In genomic region chr9:121261107-121261460, GRCh38 we compare ENCODE assay signal across 10 cellular contexts. TPM values are rescaled to one million over a fixed set of nuclear protein-coding genes. Genes with fewer than 3 reads are reported as not detected.
DNase-seq lines count a peak whose midpoint lies in the region; ATAC-seq and TF ChIP-seq lines count a peak whose summit lies in the region.
"Had no signal": no experiment of that assay in that cellular context is flagged by ENCODE, and none has a peak within 500 bp of the region (broad histone marks: within the 10 kb centered on the region; RNA-seq: fewer than 3 reads in every experiment).

No MANE protein-coding gene starts in this region.

- H3K36me3 Mint-ChIP-seq in chondrocyte (ENCODE audit: low read depth), result no peaks in the 10 kb centered on the region

- H3K36me3 ChIP-seq in BE2C (no peaks in the 10 kb centered on the region), mesodermal cell (ENCODE audit: control insufficient read depth, insufficient read depth, low read length) (no peaks in the 10 kb centered on the region)

- H3K27me3 Mint-ChIP-seq in chondrocyte (ENCODE audit: low read depth), result no peaks in the 10 kb centered on the region

- peaks cover 4% of the 10 kb centered on the region; the same call in 1 of the 2 replicates for H3K27me3 ChIP-seq in BE2C

- peak overlapping the region; percentile 37 for H3K4me3 Mint-ChIP-seq in chondrocyte (ENCODE audit: unreplicated experiment)

- no peak overlapping the region for H3K4me3 ChIP-seq in BE2C (ENCODE audit: low read depth, low read length)
- no peak overlapping the region for H3K4me3 ChIP-seq in mesodermal cell (ENCODE audit: extremely low read depth, insufficient read depth, low read length, poor library complexity, severe bottlenecking)
- H3K4me3 ChIP-seq: lung had no signal

- H3K9me3 ChIP-seq in BE2C (peaks cover 3% of the 10 kb centered on the region; the same call in 1 of the 2 replicates), mesodermal cell (ENCODE audit: control insufficient read depth, low read length) (no peaks in the 10 kb centered on the region)

- no peak for ATAC-seq in GM19463 (IDR thresholded peaks at IDR 0.05; ENCODE audit: unreplicated experiment)
- ATAC-seq in HG02840 (IDR thresholded peaks at IDR 0.05; ENCODE audit: low FRiP score, unreplicated experiment), result no peak
- ATAC-seq in HG02970 (IDR thresholded peaks at IDR 0.05; ENCODE audit: low FRiP score, unreplicated experiment), result no peak

- peak overlapping the region; percentile 45 for H3K27ac Mint-ChIP-seq in chondrocyte (ENCODE audit: unreplicated experiment)

- peak; percentile 36 for DNase-seq in BE2C
- DNase-seq in NCI-H1092 treated with DMSO at 0.1 percent for 48 hours (lab: John Stamatoyannopoulos, UW), result peak; percentile 59
- no peak for DNase-seq in chondrocyte (ENCODE audit: low spot score)
- DNase-seq in DMS114 treated with DMSO at 0.1 percent for 48 hours (lab: John Stamatoyannopoulos, UW; ENCODE audit: unreplicated experiment), result no peak

- H3K4me1 ChIP-seq in BE2C (no peaks in the 10 kb centered on the region), mesodermal cell (ENCODE audit: control insufficient read depth, insufficient read depth, low read length, poor library complexity, severe bottlenecking) (peaks cover 23% of the 10 kb centered on the region)

- H3K4me1 Mint-ChIP-seq in chondrocyte (ENCODE audit: low read depth), result peaks cover 42% of the 10 kb centered on the region

- peak overlapping the region; percentile 64 for H3K27ac ChIP-seq in mesodermal cell (ENCODE audit: low read depth, low read length, severe bottlenecking)
- H3K27ac ChIP-seq: KMS-11 had no signal

- no peaks in the 10 kb centered on the region for H3K9me3 Mint-ChIP-seq in chondrocyte (ENCODE audit: low read depth)

- 0 to 24% methylated on average over 2 to 4 of the region's 4 CpGs for WGBS in mesodermal cell (ENCODE audit: insufficient coverage in 2 of 2), 2 experiments

- TF ChIP-seq CTCF in BE2C (IDR thresholded peaks at IDR 0.05; ENCODE audit: low read depth, low read length) (no peak), chondrocyte (IDR thresholded peaks at IDR 0.05) (no peak)

RNA-seq across cellular contexts. Expression of gene GSN, which starts 6.9 kb away (rescaled TPM):
- polyA plus RNA-seq in BE2C (2012; ENCODE audit: insufficient read depth, insufficient read length, low read depth), result 2.2 TPM
- total RNA-seq in chondrocyte, result 260 to 291 TPM (median 290 TPM) in 3 replicates
- polyA plus RNA-seq in mesodermal cell (2013, experiment 1 of 2), result 329 TPM
- 247 TPM for polyA plus RNA-seq in mesodermal cell (2013, experiment 2 of 2)

RNA-seq across cellular contexts. Expression of gene RAB14, which starts 59.4 kb away (rescaled TPM):
- 56.2 TPM for polyA plus RNA-seq in BE2C (2012; ENCODE audit: insufficient read depth, insufficient read length, low read depth)
- 58.6 to 68.0 TPM (median 64.3 TPM) in 3 replicates for total RNA-seq in chondrocyte
- polyA plus RNA-seq in mesodermal cell (2013, experiment 1 of 2), result 53.1 TPM
- polyA plus RNA-seq in mesodermal cell (2013, experiment 2 of 2), result 49.7 TPM

Comparison
In these comparisons a context has a peak if more than half of its experiments do, and no peak if none do; other contexts are left out.
1. DNase-seq: peak in BE2C (single experiment) and NCI-H1092 treated with DMSO at 0.1 percent for 48 hours (single experiment); none in chondrocyte (single experiment) and DMS114 treated with DMSO at 0.1 percent for 48 hours (single experiment).